In the genomic region with DNA sequence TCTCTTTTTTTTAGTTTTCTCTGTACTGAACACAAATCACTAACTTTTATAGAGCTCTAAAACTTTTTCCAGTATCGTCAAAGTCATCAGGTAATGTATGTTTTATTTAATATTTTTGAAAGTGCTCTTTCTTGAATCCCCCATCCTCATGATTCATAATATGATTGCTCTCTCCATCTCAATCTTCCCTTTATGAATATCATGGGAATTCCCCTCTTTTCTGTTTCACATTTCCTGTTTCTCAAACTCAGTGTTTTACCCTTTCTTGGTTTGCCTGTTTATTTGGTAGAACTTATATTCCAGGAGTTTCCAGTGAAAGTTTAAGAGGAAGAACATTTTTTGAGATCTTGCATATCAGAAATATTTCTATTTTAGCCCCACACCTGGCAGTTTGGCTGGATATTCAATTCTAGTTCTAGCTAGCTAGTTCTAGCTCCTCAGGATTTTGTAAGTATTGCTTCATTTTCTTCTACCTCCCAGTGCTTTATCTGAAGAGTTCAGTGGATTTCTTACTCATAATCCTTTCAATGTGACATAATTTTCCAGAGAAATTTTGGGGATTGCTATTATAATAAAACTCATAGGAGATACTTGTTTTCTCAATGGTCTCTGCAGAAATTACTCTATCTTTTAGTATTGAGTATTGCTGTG, we compare ENCODE assay signal across 1 cellular context.
TF ChIP-seq lines count a peak whose summit lies in the region.

No MANE protein-coding gene starts in this region.

TF ChIP-seq in WTC11, 78 proteins besides CTCF, POLR2A, EP300 and RAD21 (continued from another document):
- TF ChIP-seq ZBTB43 (CRISPR knock-in tag; IDR thresholded peaks at IDR 0.05): no peak
